ENCODE assay signal across 2 cellular contexts in genomic region chr19:55161571-55162322, GRCh38.
TF ChIP-seq lines count a peak whose summit lies in the region.

No MANE protein-coding gene starts in this region.

TF ChIP-seq in GM23338, 12 proteins besides CTCF, POLR2A, EP300 and RAD21:
- TF ChIP-seq ETS1 (IDR thresholded peaks at IDR 0.05) (no peak), JUNB (IDR thresholded peaks at IDR 0.05; ENCODE audit: unreplicated experiment) (no peak), POLR2AphosphoS5 (IDR thresholded peaks at IDR 0.05; ENCODE audit: low read depth) (no peak), EZH2 (IDR thresholded peaks at IDR 0.05; ENCODE audit: low read depth, unreplicated experiment) (no peak), NANOG (IDR thresholded peaks at IDR 0.05; ENCODE audit: borderline replicate concordance) (no peak), ZNF114 (CRISPR knock-in tag; IDR thresholded peaks at IDR 0.05) (no peak), ZNF331 (CRISPR knock-in tag; IDR thresholded peaks at IDR 0.05; ENCODE audit: low read depth) (no peak), STAT1 (IDR thresholded peaks at IDR 0.05; ENCODE audit: unreplicated experiment) (no peak), CREB1 (CRISPR knock-in tag; IDR thresholded peaks at IDR 0.05; ENCODE audit: low read depth) (no peak), EZH2phosphoT487 (IDR thresholded peaks at IDR 0.05; ENCODE audit: unreplicated experiment) (no peak)
- TF ChIP-seq, protein P1, sequence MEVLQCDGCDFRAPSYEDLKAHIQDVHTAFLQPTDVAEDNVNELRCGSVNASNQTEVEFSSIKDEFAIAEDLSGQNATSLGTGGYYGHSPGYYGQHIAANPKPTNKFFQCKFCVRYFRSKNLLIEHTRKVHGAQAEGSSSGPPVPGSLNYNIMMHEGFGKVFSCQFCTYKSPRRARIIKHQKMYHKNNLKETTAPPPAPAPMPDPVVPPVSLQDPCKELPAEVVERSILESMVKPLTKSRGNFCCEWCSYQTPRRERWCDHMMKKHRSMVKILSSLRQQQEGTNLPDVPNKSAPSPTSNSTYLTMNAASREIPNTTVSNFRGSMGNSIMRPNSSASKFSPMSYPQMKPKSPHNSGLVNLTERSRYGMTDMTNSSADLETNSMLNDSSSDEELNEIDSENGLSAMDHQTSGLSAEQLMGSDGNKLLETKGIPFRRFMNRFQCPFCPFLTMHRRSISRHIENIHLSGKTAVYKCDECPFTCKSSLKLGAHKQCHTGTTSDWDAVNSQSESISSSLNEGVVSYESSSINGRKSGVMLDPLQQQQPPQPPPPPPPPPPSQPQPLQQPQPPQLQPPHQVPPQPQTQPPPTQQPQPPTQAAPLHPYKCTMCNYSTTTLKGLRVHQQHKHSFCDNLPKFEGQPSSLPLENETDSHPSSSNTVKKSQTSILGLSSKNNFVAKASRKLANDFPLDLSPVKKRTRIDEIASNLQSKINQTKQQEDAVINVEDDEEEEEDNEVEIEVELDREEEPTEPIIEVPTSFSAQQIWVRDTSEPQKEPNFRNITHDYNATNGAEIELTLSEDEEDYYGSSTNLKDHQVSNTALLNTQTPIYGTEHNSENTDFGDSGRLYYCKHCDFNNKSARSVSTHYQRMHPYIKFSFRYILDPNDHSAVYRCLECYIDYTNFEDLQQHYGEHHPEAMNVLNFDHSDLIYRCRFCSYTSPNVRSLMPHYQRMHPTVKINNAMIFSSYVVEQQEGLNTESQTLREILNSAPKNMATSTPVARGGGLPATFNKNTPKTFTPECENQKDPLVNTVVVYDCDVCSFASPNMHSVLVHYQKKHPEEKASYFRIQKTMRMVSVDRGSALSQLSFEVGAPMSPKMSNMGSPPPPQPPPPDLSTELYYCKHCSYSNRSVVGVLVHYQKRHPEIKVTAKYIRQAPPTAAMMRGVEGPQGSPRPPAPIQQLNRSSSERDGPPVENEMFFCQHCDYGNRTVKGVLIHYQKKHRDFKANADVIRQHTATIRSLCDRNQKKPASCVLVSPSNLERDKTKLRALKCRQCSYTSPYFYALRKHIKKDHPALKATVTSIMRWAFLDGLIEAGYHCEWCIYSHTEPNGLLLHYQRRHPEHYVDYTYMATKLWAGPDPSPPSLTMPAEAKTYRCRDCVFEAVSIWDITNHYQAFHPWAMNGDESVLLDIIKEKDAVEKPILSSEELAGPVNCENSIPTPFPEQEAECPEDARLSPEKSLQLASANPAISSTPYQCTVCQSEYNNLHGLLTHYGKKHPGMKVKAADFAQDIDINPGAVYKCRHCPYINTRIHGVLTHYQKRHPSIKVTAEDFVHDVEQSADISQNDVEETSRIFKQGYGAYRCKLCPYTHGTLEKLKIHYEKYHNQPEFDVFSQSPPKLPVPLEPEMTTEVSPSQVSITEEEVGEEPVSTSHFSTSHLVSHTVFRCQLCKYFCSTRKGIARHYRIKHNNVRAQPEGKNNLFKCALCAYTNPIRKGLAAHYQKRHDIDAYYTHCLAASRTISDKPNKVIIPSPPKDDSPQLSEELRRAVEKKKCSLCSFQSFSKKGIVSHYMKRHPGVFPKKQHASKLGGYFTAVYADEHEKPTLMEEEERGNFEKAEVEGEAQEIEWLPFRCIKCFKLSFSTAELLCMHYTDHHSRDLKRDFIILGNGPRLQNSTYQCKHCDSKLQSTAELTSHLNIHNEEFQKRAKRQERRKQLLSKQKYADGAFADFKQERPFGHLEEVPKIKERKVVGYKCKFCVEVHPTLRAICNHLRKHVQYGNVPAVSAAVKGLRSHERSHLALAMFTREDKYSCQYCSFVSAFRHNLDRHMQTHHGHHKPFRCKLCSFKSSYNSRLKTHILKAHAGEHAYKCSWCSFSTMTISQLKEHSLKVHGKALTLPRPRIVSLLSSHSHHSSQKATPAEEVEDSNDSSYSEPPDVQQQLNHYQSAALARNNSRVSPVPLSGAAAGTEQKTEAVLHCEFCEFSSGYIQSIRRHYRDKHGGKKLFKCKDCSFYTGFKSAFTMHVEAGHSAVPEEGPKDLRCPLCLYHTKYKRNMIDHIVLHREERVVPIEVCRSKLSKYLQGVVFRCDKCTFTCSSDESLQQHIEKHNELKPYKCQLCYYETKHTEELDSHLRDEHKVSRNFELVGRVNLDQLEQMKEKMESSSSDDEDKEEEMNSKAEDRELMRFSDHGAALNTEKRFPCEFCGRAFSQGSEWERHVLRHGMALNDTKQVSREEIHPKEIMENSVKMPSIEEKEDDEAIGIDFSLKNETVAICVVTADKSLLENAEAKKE (CRISPR knock-in tag; IDR thresholded peaks at IDR 0.05), result no peak
- TF ChIP-seq, protein P2, sequence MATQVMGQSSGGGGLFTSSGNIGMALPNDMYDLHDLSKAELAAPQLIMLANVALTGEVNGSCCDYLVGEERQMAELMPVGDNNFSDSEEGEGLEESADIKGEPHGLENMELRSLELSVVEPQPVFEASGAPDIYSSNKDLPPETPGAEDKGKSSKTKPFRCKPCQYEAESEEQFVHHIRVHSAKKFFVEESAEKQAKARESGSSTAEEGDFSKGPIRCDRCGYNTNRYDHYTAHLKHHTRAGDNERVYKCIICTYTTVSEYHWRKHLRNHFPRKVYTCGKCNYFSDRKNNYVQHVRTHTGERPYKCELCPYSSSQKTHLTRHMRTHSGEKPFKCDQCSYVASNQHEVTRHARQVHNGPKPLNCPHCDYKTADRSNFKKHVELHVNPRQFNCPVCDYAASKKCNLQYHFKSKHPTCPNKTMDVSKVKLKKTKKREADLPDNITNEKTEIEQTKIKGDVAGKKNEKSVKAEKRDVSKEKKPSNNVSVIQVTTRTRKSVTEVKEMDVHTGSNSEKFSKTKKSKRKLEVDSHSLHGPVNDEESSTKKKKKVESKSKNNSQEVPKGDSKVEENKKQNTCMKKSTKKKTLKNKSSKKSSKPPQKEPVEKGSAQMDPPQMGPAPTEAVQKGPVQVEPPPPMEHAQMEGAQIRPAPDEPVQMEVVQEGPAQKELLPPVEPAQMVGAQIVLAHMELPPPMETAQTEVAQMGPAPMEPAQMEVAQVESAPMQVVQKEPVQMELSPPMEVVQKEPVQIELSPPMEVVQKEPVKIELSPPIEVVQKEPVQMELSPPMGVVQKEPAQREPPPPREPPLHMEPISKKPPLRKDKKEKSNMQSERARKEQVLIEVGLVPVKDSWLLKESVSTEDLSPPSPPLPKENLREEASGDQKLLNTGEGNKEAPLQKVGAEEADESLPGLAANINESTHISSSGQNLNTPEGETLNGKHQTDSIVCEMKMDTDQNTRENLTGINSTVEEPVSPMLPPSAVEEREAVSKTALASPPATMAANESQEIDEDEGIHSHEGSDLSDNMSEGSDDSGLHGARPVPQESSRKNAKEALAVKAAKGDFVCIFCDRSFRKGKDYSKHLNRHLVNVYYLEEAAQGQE (IDR thresholded peaks at IDR 0.05; ENCODE audit: unreplicated experiment), result no peak
TF ChIP-seq in GM23338: peak in this region for 0.

TF ChIP-seq in K562, 482 proteins besides CTCF, POLR2A, EP300 and RAD21:
- TF ChIP-seq, protein P3, sequence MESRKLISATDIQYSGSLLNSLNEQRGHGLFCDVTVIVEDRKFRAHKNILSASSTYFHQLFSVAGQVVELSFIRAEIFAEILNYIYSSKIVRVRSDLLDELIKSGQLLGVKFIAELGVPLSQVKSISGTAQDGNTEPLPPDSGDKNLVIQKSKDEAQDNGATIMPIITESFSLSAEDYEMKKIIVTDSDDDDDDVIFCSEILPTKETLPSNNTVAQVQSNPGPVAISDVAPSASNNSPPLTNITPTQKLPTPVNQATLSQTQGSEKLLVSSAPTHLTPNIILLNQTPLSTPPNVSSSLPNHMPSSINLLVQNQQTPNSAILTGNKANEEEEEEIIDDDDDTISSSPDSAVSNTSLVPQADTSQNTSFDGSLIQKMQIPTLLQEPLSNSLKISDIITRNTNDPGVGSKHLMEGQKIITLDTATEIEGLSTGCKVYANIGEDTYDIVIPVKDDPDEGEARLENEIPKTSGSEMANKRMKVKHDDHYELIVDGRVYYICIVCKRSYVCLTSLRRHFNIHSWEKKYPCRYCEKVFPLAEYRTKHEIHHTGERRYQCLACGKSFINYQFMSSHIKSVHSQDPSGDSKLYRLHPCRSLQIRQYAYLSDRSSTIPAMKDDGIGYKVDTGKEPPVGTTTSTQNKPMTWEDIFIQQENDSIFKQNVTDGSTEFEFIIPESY (CRISPR knock-in tag; IDR thresholded peaks at IDR 0.05), result peak; percentile 87
- TF ChIP-seq PHF21A (IDR thresholded peaks at IDR 0.05; ENCODE audit: borderline replicate concordance, low read depth) (no peak), ZBTB7A (IDR thresholded peaks at IDR 0.05; ENCODE audit: borderline replicate concordance, control insufficient read depth, low read depth, low read length) (0 out of 2 replicates have a peak, but pooled peaks have one; percentile 19)
